ENCODE assay signal across 10 cellular contexts in the genomic region with DNA sequence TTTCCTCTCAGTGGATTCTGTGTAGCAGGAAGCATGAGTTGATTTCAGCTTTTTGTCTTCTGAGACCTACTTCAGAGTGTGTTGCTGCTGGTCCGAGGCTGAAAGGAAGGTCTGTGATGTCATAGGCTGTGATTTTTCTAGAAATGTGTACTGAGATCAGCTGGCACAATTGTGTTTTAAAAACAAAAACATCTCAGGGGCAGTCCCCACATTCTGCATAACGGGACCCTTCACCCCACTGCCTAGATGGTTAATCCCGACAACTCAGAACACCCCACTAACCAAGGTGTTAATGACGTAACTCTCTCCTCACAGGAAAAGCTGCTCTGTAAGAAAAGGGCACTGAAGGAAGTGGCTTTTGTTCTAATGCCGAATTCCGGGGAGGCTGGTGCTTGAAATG. TPM values are rescaled to one million over a fixed set of nuclear protein-coding genes. Genes with fewer than 3 reads are reported as not detected.
A peak's percentile ranks its signal among the peaks of the same experiment; 100 is the strongest.
DNase-seq lines count a peak whose midpoint lies in the region; ATAC-seq, FAIRE-seq and TF ChIP-seq lines count a peak whose summit lies in the region.
"Had no signal": no experiment of that assay in that cellular context is flagged by ENCODE, and none has a peak within 500 bp of the region (broad histone marks: within the 10 kb centered on the region; RNA-seq: fewer than 3 reads in every experiment).

No MANE protein-coding gene starts in this region.

- DNase-seq in GM18507 (ENCODE audit: extremely low spot score, insufficient read length, low read depth) (no peak), NAMALWA (ENCODE audit: low spot score) (no peak), SW 1271 (lab: John Stamatoyannopoulos, UW) (no peak)
- DNase-seq in activated naive CD8-positive, alpha-beta T cell treated with anti-CD3 and anti-CD28 coated beads, Interleukin-2, amount 10 ng/mL, durations not matched to agents 7 days and 5 days, result no peak
- DNase-seq: foreskin melanocyte, H9, NCI-H510A treated with DMSO at 0.1 percent for 48 hours had no signal

- POLR2A ChIA-PET in activated naive CD8-positive, alpha-beta T cell treated with anti-CD3 and anti-CD28 coated beads, Interleukin-2, amount 10 ng/mL, durations not matched to agents 7 days and 5 days (lab: Charles Lee), result interaction anchor here (1.1 to 2.4 kb wide), 4 partner anchors 30 to 383 kb away, joined by 3 to 9 read pairs (median 4); a partner anchor contains a TSS

- no peaks in the 10 kb centered on the region for H3K27me3 ChIP-seq in neutrophil

- no peaks in the 10 kb centered on the region for H3K36me3 ChIP-seq in neutrophil

- H3K27me3 Mint-ChIP-seq in activated naive CD8-positive, alpha-beta T cell treated with anti-CD3 and anti-CD28 coated beads, Interleukin-2, amount 10 ng/mL, durations not matched to agents 7 days and 5 days, result no peaks in the 10 kb centered on the region

- peaks cover 12 to 14% of the 10 kb centered on the region in 2 experiments for H3K4me1 ChIP-seq in neutrophil (ENCODE audit: control insufficient read depth in 1 of 2, insufficient read depth in 1 of 2, low read depth in 1 of 2, low read length in 1 of 2)

- FAIRE-seq in GM18507 (lab: Jason Lieb, UNC), result peak; percentile 69

- H3K27ac Mint-ChIP-seq in activated naive CD8-positive, alpha-beta T cell treated with anti-CD3 and anti-CD28 coated beads, Interleukin-2, amount 10 ng/mL, durations not matched to agents 7 days and 5 days, result peak overlapping the region; percentile 92
- H3K27ac Mint-ChIP-seq: H9 had no signal

- peak overlapping the region; percentile 7 for H3K27ac ChIP-seq in neutrophil

- H3K4me3 ChIP-seq in neutrophil (ENCODE audit: low read depth in 1 of 2, low read length in 1 of 2), result no peak overlapping the region

- H3K36me3 Mint-ChIP-seq in activated naive CD8-positive, alpha-beta T cell treated with anti-CD3 and anti-CD28 coated beads, Interleukin-2, amount 10 ng/mL, durations not matched to agents 7 days and 5 days, result peaks cover 2% of the 10 kb centered on the region

- no peak for TF ChIP-seq CTCF in neutrophil (IDR thresholded peaks at IDR 0.05)

- ATAC-seq in HG03354 (IDR thresholded peaks at IDR 0.05; ENCODE audit: poor library complexity, severe bottlenecking, unreplicated experiment) (peak; percentile 40), GM21381 (IDR thresholded peaks at IDR 0.05; ENCODE audit: unreplicated experiment) (no peak)
- ATAC-seq in activated naive CD8-positive, alpha-beta T cell treated with anti-CD3 and anti-CD28 coated beads, Interleukin-2, amount 10 ng/mL, durations not matched to agents 7 days and 5 days (ENCODE audit: low read depth), result peak; percentile 75

- peaks cover 3% of the 10 kb centered on the region for H3K9me3 Mint-ChIP-seq in activated naive CD8-positive, alpha-beta T cell treated with anti-CD3 and anti-CD28 coated beads, Interleukin-2, amount 10 ng/mL, durations not matched to agents 7 days and 5 days
- H3K9me3 Mint-ChIP-seq: H9 had no signal

- H3K4me3 Mint-ChIP-seq in activated naive CD8-positive, alpha-beta T cell treated with anti-CD3 and anti-CD28 coated beads, Interleukin-2, amount 10 ng/mL, durations not matched to agents 7 days and 5 days, result peak overlapping the region; percentile 76
- H3K4me3 Mint-ChIP-seq: H9 had no signal

- H3K9me3 ChIP-seq in neutrophil, result no peaks in the 10 kb centered on the region

- H3K4me1 Mint-ChIP-seq in activated naive CD8-positive, alpha-beta T cell treated with anti-CD3 and anti-CD28 coated beads, Interleukin-2, amount 10 ng/mL, durations not matched to agents 7 days and 5 days, result peaks cover 24% of the 10 kb centered on the region

RNA-seq across cellular contexts. Expression of a gene that starts 59.8 kb away (rescaled TPM):
- total RNA-seq in activated naive CD8-positive, alpha-beta T cell treated with anti-CD3 and anti-CD28 coated beads, Interleukin-2, amount 10 ng/mL, durations not matched to agents 7 days and 5 days, result 10 to 100 TPM; 58.8 to 60.0 TPM
